9 cellular contexts compared by ENCODE assay signal in genomic region chr3:186235554-186235953, GRCh38.
DNase-seq lines count a peak whose midpoint lies in the region; ATAC-seq and TF ChIP-seq lines count a peak whose summit lies in the region.
"Had no signal": no experiment of that assay in that cellular context is flagged by ENCODE, and none has a peak within 500 bp of the region (broad histone marks: within the 10 kb centered on the region; RNA-seq: fewer than 3 reads in every experiment).

No MANE protein-coding gene starts in this region.

- H3K27me3 Mint-ChIP-seq in memory B cell, result no peaks in the 10 kb centered on the region

- no peaks in the 10 kb centered on the region for H3K9me3 Mint-ChIP-seq in memory B cell

- peaks cover 8% of the 10 kb centered on the region for H3K4me1 Mint-ChIP-seq in memory B cell

- no peak for TF ChIP-seq CTCF in RWPE1 (conservative IDR thresholded peaks at IDR 0.05; ENCODE audit: low read depth)

- POLR2A ChIA-PET in RWPE1 (lab: Yijun Ruan, JAX; ENCODE audit: low non-redundant PET), result no interaction called here

- CTCF ChIA-PET in RWPE1 (lab: Yijun Ruan, JAX), result interaction anchor here (0.7 kb wide), 1 partner anchor 247 kb away, joined by 3 read pairs; no protein-coding TSS in a partner anchor

- peak; percentile 81 for ATAC-seq in GM18858 (IDR thresholded peaks at IDR 0.05; ENCODE audit: unreplicated experiment)
- peak; percentile 72 for ATAC-seq in GM21367 (IDR thresholded peaks at IDR 0.05; ENCODE audit: unreplicated experiment)
- peak; percentile 92 for ATAC-seq in HG03139 (IDR thresholded peaks at IDR 0.05; ENCODE audit: unreplicated experiment)
- ATAC-seq in memory B cell (ENCODE audit: low read depth), result peak; percentile 67

- no peak overlapping the region for H3K4me3 Mint-ChIP-seq in memory B cell

- H3K27ac Mint-ChIP-seq in memory B cell, result peak overlapping the region; percentile 18

- no peak overlapping the region for H3K27ac ChIP-seq in RWPE1
- H3K27ac ChIP-seq: PC-9 had no signal

- peaks cover 14% of the 10 kb centered on the region for H3K36me3 Mint-ChIP-seq in memory B cell

- no peak for DNase-seq in memory B cell (ENCODE audit: low spot score in 2 of 2)
- no peak for DNase-seq in C1 segment of cervical spinal cord (lab: John Stamatoyannopoulos, UW)
- no peak for DNase-seq in RWPE1 (ENCODE audit: low spot score)
- no peak for DNase-seq in midbrain (lab: John Stamatoyannopoulos, UW)
- DNase-seq: IMR-90, PC-9 had no signal
